In genomic region chr3:66039590-66039887, GRCh38 we compare ENCODE assay signal across 9 cellular contexts.
A peak's percentile ranks its signal among the peaks of the same experiment; 100 is the strongest.
DNase-seq lines count a peak whose midpoint lies in the region; ATAC-seq lines count a peak whose summit lies in the region.
"Had no signal": no experiment of that assay in that cellular context is flagged by ENCODE, and none has a peak within 500 bp of the region (broad histone marks: within the 10 kb centered on the region; RNA-seq: fewer than 3 reads in every experiment).

No MANE protein-coding gene starts in this region.

- peak overlapping the region; percentile 42 for H3K27ac ChIP-seq in angular gyrus (ENCODE audit: low read depth, low read length)
- H3K27ac ChIP-seq in skin epidermis = peak overlapping the region in 19 of 21 experiments; percentile 9 to 89 (median 78)

- DNase-seq in NCI-H82 (lab: John Stamatoyannopoulos, UW) (peak; percentile 8), NCI-H82 treated with DMSO at 0.1 percent for 48 hours (lab: John Stamatoyannopoulos, UW; ENCODE audit: unreplicated experiment) (no peak), NCI-H1436 (lab: John Stamatoyannopoulos, UW) (no peak)
- DNase-seq: activated B cell treated with CpG ODN at 0.5 μM for 24 hours had no signal

- ATAC-seq in HG03196 (IDR thresholded peaks at IDR 0.05; ENCODE audit: unreplicated experiment) = no peak
- ATAC-seq in HG03565 (IDR thresholded peaks at IDR 0.05; ENCODE audit: unreplicated experiment) = no peak

- peak overlapping the region; percentile 92 for H3K4me3 ChIP-seq in iPS-11a (ENCODE audit: low read depth, low read length)
- peak overlapping the region; percentile 49 to 73 (median 68) for H3K4me3 ChIP-seq in skin epidermis
